23 cellular contexts compared by ENCODE assay signal in genomic region chr5:78717674-78718073, GRCh38.
A peak's percentile ranks its signal among the peaks of the same experiment; 100 is the strongest.
DNase-seq lines count a peak whose midpoint lies in the region; ATAC-seq and TF ChIP-seq lines count a peak whose summit lies in the region.
"Had no signal": no experiment of that assay in that cellular context is flagged by ENCODE, and none has a peak within 500 bp of the region (broad histone marks: within the 10 kb centered on the region; RNA-seq: fewer than 3 reads in every experiment).

No MANE protein-coding gene starts in this region.

- peak overlapping the region; percentile 19; the same call in 1 of the 2 replicates for H2AFZ ChIP-seq in OCI-LY7 (ENCODE audit: low read length)
- H2AFZ ChIP-seq: parathyroid adenoma had no signal

- no peaks in the 10 kb centered on the region for H3K36me3 Mint-ChIP-seq in chondrocyte (ENCODE audit: low read depth)
- H3K36me3 Mint-ChIP-seq in osteocyte (ENCODE audit: unreplicated experiment) = no peaks in the 10 kb centered on the region
- H3K36me3 Mint-ChIP-seq: activated naive CD8-positive, alpha-beta T cell; mesothelial cell of epicardium had no signal

- H3K27ac Mint-ChIP-seq in chondrocyte (ENCODE audit: unreplicated experiment) (peak overlapping the region; percentile 8), osteocyte (ENCODE audit: unreplicated experiment) (peak overlapping the region; percentile 58)
- H3K27ac Mint-ChIP-seq: activated naive CD8-positive, alpha-beta T cell; activated T-helper 1 cell treated with anti-CD3 and anti-CD28 coated beads, Interleukin-12 subunit alpha, Interleukin-12 subunit beta, Interleukin-2, Interleukin-4 antibody, amounts not matched to agents 30 ng/mL and 10 ng/mL and 1 ng/mL, durations not matched to agents 14 hours and 24 hours and 36 hours; H9; mesothelial cell of epicardium; nephron had no signal

- H3K36me3 ChIP-seq in OCI-LY7 (ENCODE audit: insufficient read depth, low read length) = peaks cover 10% of the 10 kb centered on the region; the same call in 1 of the 2 replicates
- H3K36me3 ChIP-seq: cardiac muscle cell, gastroesophageal sphincter, thyroid gland had no signal

- peak overlapping the region; percentile 71 for H3K4me3 ChIP-seq in OCI-LY7 (ENCODE audit: low read depth, low read length, poor library complexity, severe bottlenecking)
- H3K4me3 ChIP-seq: cardiac muscle cell, gastroesophageal sphincter, thyroid gland had no signal

- TF ChIP-seq CTCF in OCI-LY7 (conservative IDR thresholded peaks at IDR 0.05; ENCODE audit: low read length) (no peak), chondrocyte (IDR thresholded peaks at IDR 0.05) (no peak), osteocyte (IDR thresholded peaks at IDR 0.05) (no peak)

- BruUV-seq in OCI-LY7 (replicated peaks; lab: Mats Ljungman, UMichigan) = no TSS peak

- ATAC-seq in HG02678 (IDR thresholded peaks at IDR 0.05; ENCODE audit: unreplicated experiment) (no peak), GM19467 (IDR thresholded peaks at IDR 0.05; ENCODE audit: unreplicated experiment) (no peak)
- ATAC-seq: gastroesophageal sphincter had no signal

- POLR2A ChIA-PET in OCI-LY7 (lab: Charles Lee) = interaction anchor here (0.5 to 4.8 kb wide), 5 partner anchors 11 to 207 kb away, joined by 3 to 60 read pairs (median 6); no protein-coding TSS in a partner anchor

- peak overlapping the region; percentile 85 for H3K4me2 ChIP-seq in OCI-LY7 (ENCODE audit: low read length)

- H3K79me2 ChIP-seq in OCI-LY7 (ENCODE audit: insufficient read depth, low read depth, low read length) = peaks cover 44% of the 10 kb centered on the region; the same call in 1 of the 2 replicates
- H3K79me2 ChIP-seq: parathyroid adenoma had no signal

- no peak overlapping the region for H3K4me3 Mint-ChIP-seq in chondrocyte (ENCODE audit: unreplicated experiment)
- no peak overlapping the region for H3K4me3 Mint-ChIP-seq in osteocyte (ENCODE audit: unreplicated experiment)
- H3K4me3 Mint-ChIP-seq: activated naive CD8-positive, alpha-beta T cell; activated T-helper 1 cell treated with anti-CD3 and anti-CD28 coated beads, Interleukin-12 subunit alpha, Interleukin-12 subunit beta, Interleukin-2, Interleukin-4 antibody, amounts not matched to agents 30 ng/mL and 10 ng/mL and 1 ng/mL, durations not matched to agents 14 hours and 24 hours and 36 hours; H9; mesothelial cell of epicardium; nephron had no signal

- H3K27me3 Mint-ChIP-seq in chondrocyte (ENCODE audit: low read depth) (no peaks in the 10 kb centered on the region), osteocyte (ENCODE audit: unreplicated experiment) (no peaks in the 10 kb centered on the region)
- H3K27me3 Mint-ChIP-seq: activated naive CD8-positive, alpha-beta T cell had no signal

- intact Hi-C loops in OCI-LY7 (cut with micrococcal nuclease; ENCODE audit: unreplicated experiment) = no loop called here

- peaks cover 52% of the 10 kb centered on the region for H3K4me1 Mint-ChIP-seq in chondrocyte (ENCODE audit: low read depth)
- peaks cover 59% of the 10 kb centered on the region for H3K4me1 Mint-ChIP-seq in osteocyte (ENCODE audit: unreplicated experiment)

- H3K9me3 ChIP-seq in OCI-LY7 (ENCODE audit: low read length) = no peaks in the 10 kb centered on the region
- H3K9me3 ChIP-seq: gastroesophageal sphincter, thyroid gland had no signal

- DNase-seq in Daoy (ENCODE audit: low read depth) = peak; percentile 54
- DNase-seq in OCI-LY7 (ENCODE audit: low spot score) = no peak
- DNase-seq in chondrocyte (ENCODE audit: low spot score) = no peak
- no peak for DNase-seq in osteocyte (ENCODE audit: extremely low spot score, unreplicated experiment)
- no peak for DNase-seq in NCI-H774 (lab: John Stamatoyannopoulos, UW)
- DNase-seq: activated CD4-positive, alpha-beta T cell treated with anti-CD3 and anti-CD28 coated beads for 48 hours; DMS79; erythroblast; H9; NCI-H2171; NCI-H524 treated with DMSO at 0.1 percent for 48 hours; stimulated activated naive CD4-positive, alpha-beta T cell; SW 1271; thyroid gland had no signal

- H3K9me3 Mint-ChIP-seq in chondrocyte (ENCODE audit: low read depth) (no peaks in the 10 kb centered on the region), osteocyte (ENCODE audit: unreplicated experiment) (no peaks in the 10 kb centered on the region)
- H3K9me3 Mint-ChIP-seq: activated T-helper 1 cell treated with anti-CD3 and anti-CD28 coated beads, Interleukin-12 subunit alpha, Interleukin-12 subunit beta, Interleukin-2, Interleukin-4 antibody, amounts not matched to agents 30 ng/mL and 10 ng/mL and 1 ng/mL, durations not matched to agents 14 hours and 24 hours and 36 hours; mesothelial cell of epicardium had no signal

- H4K20me1 ChIP-seq in OCI-LY7 (ENCODE audit: insufficient read depth, low read length) = no peaks in the 10 kb centered on the region

- H3K4me1 ChIP-seq in OCI-LY7 (ENCODE audit: insufficient read depth, low read length, poor library complexity, severe bottlenecking) = peaks cover 70% of the 10 kb centered on the region
- H3K4me1 ChIP-seq: parathyroid adenoma had no signal

- CTCF ChIA-PET in OCI-LY7 (lab: Charles Lee; ENCODE audit: unreplicated experiment) = no interaction called here

- H3K9me2 ChIP-seq in OCI-LY7 (ENCODE audit: insufficient read depth, low read length) = no peaks in the 10 kb centered on the region

- peak overlapping the region; percentile 99 for H3K27ac ChIP-seq in OCI-LY7 (ENCODE audit: low read depth, low read length, poor library complexity, severe bottlenecking)
- H3K27ac ChIP-seq: cardiac muscle cell, gastroesophageal sphincter, parathyroid adenoma, thyroid gland had no signal
